In genomic region chr2:30649278-30649677, GRCh38 we compare ENCODE assay signal across 21 cellular contexts.
"Had no signal": no experiment of that assay in that cellular context is flagged by ENCODE, and none has a peak within 500 bp of the region (broad histone marks: within the 10 kb centered on the region; RNA-seq: fewer than 3 reads in every experiment).

No MANE protein-coding gene starts in this region.

- H3K36me3 ChIP-seq: brain microvascular endothelial cell, colonic mucosa, esophagus muscularis mucosa, gastrocnemius medialis, neural progenitor cell, upper lobe of right lung, WERI-Rb-1 had no signal

- H3K9ac ChIP-seq: neural progenitor cell had no signal

- H3K9me3 ChIP-seq: colonic mucosa, esophagus muscularis mucosa, gastrocnemius medialis, upper lobe of right lung had no signal

- DNase-seq: activated CD4-positive, alpha-beta T cell treated with anti-CD3 and anti-CD28 coated beads, Interleukin-2, amount 10 ng/mL, durations not matched to agents 7 days and 5 days; activated CD4-positive, CD25-positive, alpha-beta regulatory T cell treated with anti-CD3 and anti-CD28 coated beads, Interleukin-2, amount 50 U/mL, for 72 hours; activated CD8-positive, alpha-beta T cell treated with anti-CD3 and anti-CD28 coated beads for 36 hours; activated T-cell treated with anti-CD3 and anti-CD28 coated beads, Interleukin-2, amount 50 U/mL, for 24 hours; aorta; brain microvascular endothelial cell; central memory CD4-positive, alpha-beta T cell; colonic mucosa; gastrocnemius medialis; hippocampal formation; midbrain; naive B cell; stimulated activated CD4-positive, alpha-beta T cell treated with anti-CD3 and anti-CD28 coated beads, Interleukin-4, amount 100 ng/mL, for 24 hours; stimulated activated naive CD8-positive, alpha-beta T cell treated with anti-CD3 and anti-CD28 coated beads, Interleukin-15, Interleukin-2, amounts not matched to agents 100 U/mL and 50 U/mL, for 24 hours; T-cell; upper lobe of right lung; WERI-Rb-1 had no signal

- H3K4me1 ChIP-seq: colonic mucosa, neural progenitor cell, upper lobe of right lung had no signal

- H3K27ac ChIP-seq: brain microvascular endothelial cell, colonic mucosa, esophagus muscularis mucosa, gastrocnemius medialis, neural progenitor cell, upper lobe of right lung, WERI-Rb-1 had no signal

- H2AFZ ChIP-seq: neural progenitor cell had no signal

- ATAC-seq: activated CD8-positive, alpha-beta T cell treated with anti-CD3 and anti-CD28 coated beads for 36 hours; activated naive CD4-positive, alpha-beta T cell treated with anti-CD3 and anti-CD28 coated beads, Interleukin-2, amount 50 U/mL, for 72 hours; activated T-helper 17 cell treated with anti-CD3 and anti-CD28 coated beads, Interleukin-2, amount 50 U/mL, for 72 hours; gastrocnemius medialis; stimulated activated naive CD8-positive, alpha-beta T cell treated with anti-CD3 and anti-CD28 coated beads, Interleukin-15, Interleukin-2, amounts not matched to agents 100 U/mL and 50 U/mL, for 24 hours; T-cell had no signal

- H3K4me2 ChIP-seq: neural progenitor cell had no signal

- H3K27me3 ChIP-seq: brain microvascular endothelial cell, colonic mucosa, esophagus muscularis mucosa, gastrocnemius medialis, neural progenitor cell, upper lobe of right lung had no signal

- H3K4me3 ChIP-seq: colonic mucosa, esophagus muscularis mucosa, gastrocnemius medialis, neural progenitor cell, upper lobe of right lung had no signal
